ENCODE assay signal across 19 cellular contexts in the genomic region with DNA sequence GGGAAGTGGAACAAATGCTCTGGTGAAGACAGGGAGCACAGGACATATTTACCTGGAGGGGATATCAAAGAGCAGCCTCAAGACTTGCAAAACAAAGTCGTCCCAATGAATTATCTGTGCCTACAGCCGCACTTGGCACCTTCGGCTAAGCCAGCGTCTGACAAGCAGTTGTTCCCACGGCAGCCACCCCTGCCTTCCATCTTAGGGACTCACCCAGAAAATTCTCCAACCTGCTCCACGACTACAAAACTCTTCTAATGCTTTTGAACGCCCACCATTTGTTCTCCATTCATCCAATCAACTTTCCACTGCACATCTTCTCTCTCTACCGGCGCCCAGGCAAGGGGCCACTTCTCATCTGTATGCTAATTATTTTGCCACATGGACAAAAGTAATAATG. TPM values are rescaled to one million over a fixed set of nuclear protein-coding genes. Genes with fewer than 3 reads are reported as not detected.
A peak's percentile ranks its signal among the peaks of the same experiment; 100 is the strongest.
DNase-seq lines count a peak whose midpoint lies in the region; ATAC-seq lines count a peak whose summit lies in the region.
"Had no signal": no experiment of that assay in that cellular context is flagged by ENCODE, and none has a peak within 500 bp of the region (broad histone marks: within the 10 kb centered on the region; RNA-seq: fewer than 3 reads in every experiment).

No MANE protein-coding gene starts in this region.

- DNase-seq in NCI-H82 (lab: John Stamatoyannopoulos, UW) (peak; percentile 58), NCI-H82 treated with DMSO at 0.1 percent for 48 hours (lab: John Stamatoyannopoulos, UW; ENCODE audit: unreplicated experiment) (no peak), NCI-H345 treated with DMSO at 0.1 percent for 48 hours (lab: John Stamatoyannopoulos, UW; ENCODE audit: unreplicated experiment) (peak; percentile 95), cerebellum (ENCODE audit: low spot score) (peak; percentile 29), superior temporal gyrus (ENCODE audit: extremely low spot score) (peak; percentile 52), T-helper 1 cell (no peak), pons (ENCODE audit: low spot score) (no peak)
- DNase-seq: ACHN; activated effector memory CD4-positive, alpha-beta T cell treated with Interleukin-2 at 50 U/mL for 16 hours; CD4-positive, CD25-positive, alpha-beta regulatory T cell; foreskin melanocyte; Kasumi-1; right cardiac atrium; SIG-M5; stomach had no signal

- ATAC-seq in GM21825 (IDR thresholded peaks at IDR 0.05; ENCODE audit: unreplicated experiment), result no peak
- ATAC-seq: left lobe of liver, right cardiac atrium had no signal

RNA-seq across cellular contexts. Expression of a gene that starts 7.0 kb away (rescaled TPM):
- 230 TPM for total RNA-seq in cerebellum
- total RNA-seq: CD4-positive, CD25-positive, alpha-beta regulatory T cell; HT1080; OCI-LY7; right cardiac atrium had no signal

Comparison
In these comparisons a context has a peak if more than half of its experiments do, and no peak if none do; other contexts are left out.
1. DNase-seq: peak in NCI-H82 (single experiment), NCI-H345 treated with DMSO at 0.1 percent for 48 hours (single experiment), cerebellum (single experiment) and superior temporal gyrus (single experiment); none in NCI-H82 treated with DMSO at 0.1 percent for 48 hours (single experiment), T-helper 1 cell (0 of 5) and pons (single experiment).